In genomic region chr11:108221401-108221800, GRCh38 we compare ENCODE assay signal across 8 cellular contexts. TPM values are rescaled to one million over a fixed set of nuclear protein-coding genes. Genes with fewer than 3 reads are reported as not detected.
A peak's percentile ranks its signal among the peaks of the same experiment; 100 is the strongest.
DNase-seq lines count a peak whose midpoint lies in the region; ATAC-seq and TF ChIP-seq lines count a peak whose summit lies in the region.

No MANE protein-coding gene starts in this region.

- H3K27ac ChIP-seq in CD4-positive, alpha-beta T cell (ENCODE audit: low read depth, low read length): peak overlapping the region; percentile 99
- peak overlapping the region; percentile 87 for H3K27ac ChIP-seq in epithelial cell of prostate
- peak overlapping the region; percentile 95 for H3K27ac ChIP-seq in osteoblast (ENCODE audit: low read depth, low read length)

- no peaks in the 10 kb centered on the region for H3K36me3 ChIP-seq in osteoblast (ENCODE audit: insufficient read depth, low read length)

- H3K79me2 ChIP-seq in osteoblast (ENCODE audit: insufficient read depth, low read length): peaks cover 83% of the 10 kb centered on the region

- ATAC-seq in CD4-positive, alpha-beta T cell (ENCODE audit: poor library complexity): no peak
- no peak for ATAC-seq in natural killer cell treated with Interleukin-12 subunit alpha and Interleukin-12 subunit beta and Interleukin-15 and Interleukin-18, amount 100 ng/mL, for 72 hours
- no peak for ATAC-seq in GM18505 (IDR thresholded peaks at IDR 0.05; ENCODE audit: unreplicated experiment)

- H3K27me3 ChIP-seq in CD4-positive, alpha-beta T cell (ENCODE audit: control insufficient read depth, insufficient read depth, low read length): no peaks in the 10 kb centered on the region
- no peaks in the 10 kb centered on the region for H3K27me3 ChIP-seq in osteoblast (ENCODE audit: insufficient read depth, low read length)

- TF ChIP-seq CTCF in CD4-positive, alpha-beta T cell (IDR thresholded peaks at IDR 0.05): no peak
- TF ChIP-seq CTCF in osteoblast (IDR thresholded peaks at IDR 0.05; ENCODE audit: extremely low read depth, low read depth, low read length): no peak

- DNase-seq in CD4-positive, alpha-beta T cell: no peak
- DNase-seq in M059J (ENCODE audit: low read depth) (peak; percentile 44), epithelial cell of prostate (ENCODE audit: low read depth, low spot score) (no peak), osteoblast (ENCODE audit: insufficient read length, low spot score, missing footprints) (no peak), anterior cingulate cortex (lab: John Stamatoyannopoulos, UW) (no peak), NCI-H82 (lab: John Stamatoyannopoulos, UW) (no peak)
- DNase-seq in natural killer cell treated with Interleukin-12 subunit alpha and Interleukin-12 subunit beta and Interleukin-15 and Interleukin-18, amount 100 ng/mL, for 72 hours (ENCODE audit: low spot score): no peak

- peaks cover 56% of the 10 kb centered on the region for H3K4me1 Mint-ChIP-seq in CD4-positive, alpha-beta T cell (ENCODE audit: low read depth)
- peaks cover 40 to 46% of the 10 kb centered on the region in 2 donors for H3K4me1 Mint-ChIP-seq in natural killer cell treated with Interleukin-12 subunit alpha and Interleukin-12 subunit beta and Interleukin-15 and Interleukin-18, amount 100 ng/mL, for 72 hours (ENCODE audit: low read depth in 2 of 2)

- H3K4me2 ChIP-seq in osteoblast (ENCODE audit: insufficient read depth, low read length): peak overlapping the region; percentile 93

- peaks cover 28% of the 10 kb centered on the region for H3K4me1 ChIP-seq in osteoblast (ENCODE audit: insufficient read depth, low read length)

- H2AFZ ChIP-seq in osteoblast (ENCODE audit: low read length): peak overlapping the region; percentile 98

- H3K4me3 ChIP-seq in osteoblast (ENCODE audit: insufficient read depth, low read length): peak overlapping the region; percentile 93

- POLR2A ChIA-PET in CD4-positive, alpha-beta T cell (lab: Charles Lee): interaction anchor here (0.7 to 11.9 kb wide), 17 partner anchors 8 to 443 kb away, joined by 3 to 773 read pairs (median 4); partner anchors contain the start of genes CUL5, DDX10 and EXPH5

- no peak for TF ChIP-seq POLR2A in GM18505 (IDR thresholded peaks at IDR 0.05; ENCODE audit: borderline replicate concordance, extremely low read depth, insufficient read depth, insufficient read length)

- H3K9me3 Mint-ChIP-seq in CD4-positive, alpha-beta T cell: no peaks in the 10 kb centered on the region
- H3K9me3 Mint-ChIP-seq in natural killer cell treated with Interleukin-12 subunit alpha and Interleukin-12 subunit beta and Interleukin-15 and Interleukin-18, amount 100 ng/mL, for 72 hours: no peaks in the 10 kb centered on the region

- no peaks in the 10 kb centered on the region for H3K27me3 Mint-ChIP-seq in CD4-positive, alpha-beta T cell
- H3K27me3 Mint-ChIP-seq in natural killer cell treated with Interleukin-12 subunit alpha and Interleukin-12 subunit beta and Interleukin-15 and Interleukin-18, amount 100 ng/mL, for 72 hours: no peaks in the 10 kb centered on the region

- CTCF ChIA-PET in CD4-positive, alpha-beta T cell (lab: Charles Lee): interaction anchor here (0.6 to 6.8 kb wide), 4 partner anchors 16 to 59 kb away, joined by 3 to 65 read pairs (median 3); no protein-coding TSS in a partner anchor

- H3K9me3 ChIP-seq in CD4-positive, alpha-beta T cell (ENCODE audit: control insufficient read depth, low read length): no peaks in the 10 kb centered on the region
- H3K9me3 ChIP-seq in osteoblast (ENCODE audit: low read depth, low read length): no peaks in the 10 kb centered on the region

- no peak overlapping the region for H3K27ac Mint-ChIP-seq in CD4-positive, alpha-beta T cell
- no peak overlapping the region for H3K27ac Mint-ChIP-seq in natural killer cell treated with Interleukin-12 subunit alpha and Interleukin-12 subunit beta and Interleukin-15 and Interleukin-18, amount 100 ng/mL, for 72 hours

- no peak overlapping the region for H3K4me3 Mint-ChIP-seq in CD4-positive, alpha-beta T cell
- H3K4me3 Mint-ChIP-seq in natural killer cell treated with Interleukin-12 subunit alpha and Interleukin-12 subunit beta and Interleukin-15 and Interleukin-18, amount 100 ng/mL, for 72 hours: no peak overlapping the region

- intact Hi-C loops in CD4-positive, alpha-beta T cell (cut with DNase I, micrococcal nuclease): loop anchor here (5.0 to 10.0 kb wide), 6 partner anchors 36 to 443 kb away; partner anchors contain the start of genes DDX10 (in 1 of the 2) and EXPH5 (in 1 of the 2)

- peaks cover 48% of the 10 kb centered on the region for H3K36me3 Mint-ChIP-seq in CD4-positive, alpha-beta T cell (ENCODE audit: low read depth)
- peaks cover 12% of the 10 kb centered on the region for H3K36me3 Mint-ChIP-seq in natural killer cell treated with Interleukin-12 subunit alpha and Interleukin-12 subunit beta and Interleukin-15 and Interleukin-18, amount 100 ng/mL, for 72 hours

- no peaks in the 10 kb centered on the region for H4K20me1 ChIP-seq in osteoblast (ENCODE audit: insufficient read depth, low read length)

RNA-seq across cellular contexts. Expression of gene NPAT, which starts 1.0 kb away (rescaled TPM):
- total RNA-seq in CD4-positive, alpha-beta T cell: 10 to 100 TPM; 25.4 to 28.9 TPM
- total RNA-seq in M059J (2014; rRNA removed; shearing (Covaris generic)): 21.2 and 27.8 TPM in 2 replicates
- 16.6 and 20.9 TPM in 2 replicates for total RNA-seq in osteoblast
- total RNA-seq in natural killer cell treated with Interleukin-12 subunit alpha and Interleukin-12 subunit beta and Interleukin-15 and Interleukin-18, amount 100 ng/mL, for 72 hours: 10 to 100 TPM; 31.1 to 35.8 TPM

RNA-seq across cellular contexts. Expression of gene ATM, which starts 1.5 kb away (rescaled TPM):
- 100 to 1,000 TPM; 307 to 329 TPM for total RNA-seq in CD4-positive, alpha-beta T cell
- total RNA-seq in M059J (2014; rRNA removed; shearing (Covaris generic)): 19.9 and 22.1 TPM in 2 replicates
- total RNA-seq in osteoblast: 120 and 172 TPM in 2 replicates
- 100 to 1,000 TPM in 1 of 2 donors, 10 to 100 TPM in 1; 86.4 to 107 TPM for total RNA-seq in natural killer cell treated with Interleukin-12 subunit alpha and Interleukin-12 subunit beta and Interleukin-15 and Interleukin-18, amount 100 ng/mL, for 72 hours
